Comparison of ENCODE assay signal across 2 cellular contexts in the genomic region with DNA sequence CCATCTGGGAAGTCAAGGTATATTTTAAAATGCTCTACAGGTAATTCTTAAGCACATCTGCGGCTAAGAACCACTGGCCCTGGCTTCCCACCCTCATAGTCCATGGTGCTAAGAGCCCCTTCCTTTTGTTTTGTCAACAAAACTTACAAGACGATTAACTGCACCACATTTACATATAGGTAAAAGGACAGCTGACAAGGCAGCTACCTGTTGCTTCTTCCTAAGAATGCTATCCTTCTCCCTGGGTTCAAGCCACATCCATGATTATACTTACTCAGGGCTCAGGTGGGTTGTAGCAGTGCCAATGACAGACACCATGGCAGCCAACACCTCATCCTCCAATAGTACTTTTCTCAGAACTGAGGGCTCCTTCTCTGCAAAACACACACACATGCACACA.
TF ChIP-seq lines count a peak whose summit lies in the region.

No MANE protein-coding gene starts in this region.

TF ChIP-seq in HepG2, 621 proteins besides CTCF, POLR2A, EP300 and RAD21:
- TF ChIP-seq POLR2G (IDR thresholded peaks at IDR 0.05; ENCODE audit: low read depth, low read length) = 0 out of 2 replicates have a peak, but pooled peaks have one; percentile 26
- TF ChIP-seq MTF2 (CRISPR knock-in tag; IDR thresholded peaks at IDR 0.05; ENCODE audit: borderline replicate concordance) = no peak
- no peak for TF ChIP-seq ZNF143 (CRISPR knock-in tag; IDR thresholded peaks at IDR 0.05)
- no peak for TF ChIP-seq ADNP (CRISPR knock-in tag; IDR thresholded peaks at IDR 0.05)
- no peak for TF ChIP-seq CBX2 (IDR thresholded peaks at IDR 0.05; ENCODE audit: low read depth, low read length)
- no peak for TF ChIP-seq CBX2 (CRISPR knock-in tag; IDR thresholded peaks at IDR 0.05; ENCODE audit: low read depth)
- no peak for TF ChIP-seq CBFB (CRISPR knock-in tag; IDR thresholded peaks at IDR 0.05)
- TF ChIP-seq, protein P1, sequence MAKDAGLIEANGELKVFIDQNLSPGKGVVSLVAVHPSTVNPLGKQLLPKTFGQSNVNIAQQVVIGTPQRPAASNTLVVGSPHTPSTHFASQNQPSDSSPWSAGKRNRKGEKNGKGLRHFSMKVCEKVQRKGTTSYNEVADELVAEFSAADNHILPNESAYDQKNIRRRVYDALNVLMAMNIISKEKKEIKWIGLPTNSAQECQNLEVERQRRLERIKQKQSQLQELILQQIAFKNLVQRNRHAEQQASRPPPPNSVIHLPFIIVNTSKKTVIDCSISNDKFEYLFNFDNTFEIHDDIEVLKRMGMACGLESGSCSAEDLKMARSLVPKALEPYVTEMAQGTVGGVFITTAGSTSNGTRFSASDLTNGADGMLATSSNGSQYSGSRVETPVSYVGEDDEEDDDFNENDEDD (CRISPR knock-in tag; IDR thresholded peaks at IDR 0.05; ENCODE audit: borderline replicate concordance) = no peak
- TF ChIP-seq, protein P2, sequence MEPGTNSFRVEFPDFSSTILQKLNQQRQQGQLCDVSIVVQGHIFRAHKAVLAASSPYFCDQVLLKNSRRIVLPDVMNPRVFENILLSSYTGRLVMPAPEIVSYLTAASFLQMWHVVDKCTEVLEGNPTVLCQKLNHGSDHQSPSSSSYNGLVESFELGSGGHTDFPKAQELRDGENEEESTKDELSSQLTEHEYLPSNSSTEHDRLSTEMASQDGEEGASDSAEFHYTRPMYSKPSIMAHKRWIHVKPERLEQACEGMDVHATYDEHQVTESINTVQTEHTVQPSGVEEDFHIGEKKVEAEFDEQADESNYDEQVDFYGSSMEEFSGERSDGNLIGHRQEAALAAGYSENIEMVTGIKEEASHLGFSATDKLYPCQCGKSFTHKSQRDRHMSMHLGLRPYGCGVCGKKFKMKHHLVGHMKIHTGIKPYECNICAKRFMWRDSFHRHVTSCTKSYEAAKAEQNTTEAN (CRISPR knock-in tag; conservative IDR thresholded peaks at IDR 0.05) = no peak

TF ChIP-seq in HEK293, 187 proteins besides CTCF, POLR2A, EP300 and RAD21:
- TF ChIP-seq SCRT2 (tag by site-specific recombination; IDR thresholded peaks at IDR 0.05) (peak; percentile 94), ZNF292 (tag by site-specific recombination; IDR thresholded peaks at IDR 0.05; ENCODE audit: borderline replicate concordance, low read depth) (no peak), ZNF155 (tag by site-specific recombination; IDR thresholded peaks at IDR 0.05) (no peak), SCRT1 (tag by site-specific recombination; IDR thresholded peaks at IDR 0.05; ENCODE audit: borderline replicate concordance) (peak; percentile 86)
- TF ChIP-seq, protein P3, sequence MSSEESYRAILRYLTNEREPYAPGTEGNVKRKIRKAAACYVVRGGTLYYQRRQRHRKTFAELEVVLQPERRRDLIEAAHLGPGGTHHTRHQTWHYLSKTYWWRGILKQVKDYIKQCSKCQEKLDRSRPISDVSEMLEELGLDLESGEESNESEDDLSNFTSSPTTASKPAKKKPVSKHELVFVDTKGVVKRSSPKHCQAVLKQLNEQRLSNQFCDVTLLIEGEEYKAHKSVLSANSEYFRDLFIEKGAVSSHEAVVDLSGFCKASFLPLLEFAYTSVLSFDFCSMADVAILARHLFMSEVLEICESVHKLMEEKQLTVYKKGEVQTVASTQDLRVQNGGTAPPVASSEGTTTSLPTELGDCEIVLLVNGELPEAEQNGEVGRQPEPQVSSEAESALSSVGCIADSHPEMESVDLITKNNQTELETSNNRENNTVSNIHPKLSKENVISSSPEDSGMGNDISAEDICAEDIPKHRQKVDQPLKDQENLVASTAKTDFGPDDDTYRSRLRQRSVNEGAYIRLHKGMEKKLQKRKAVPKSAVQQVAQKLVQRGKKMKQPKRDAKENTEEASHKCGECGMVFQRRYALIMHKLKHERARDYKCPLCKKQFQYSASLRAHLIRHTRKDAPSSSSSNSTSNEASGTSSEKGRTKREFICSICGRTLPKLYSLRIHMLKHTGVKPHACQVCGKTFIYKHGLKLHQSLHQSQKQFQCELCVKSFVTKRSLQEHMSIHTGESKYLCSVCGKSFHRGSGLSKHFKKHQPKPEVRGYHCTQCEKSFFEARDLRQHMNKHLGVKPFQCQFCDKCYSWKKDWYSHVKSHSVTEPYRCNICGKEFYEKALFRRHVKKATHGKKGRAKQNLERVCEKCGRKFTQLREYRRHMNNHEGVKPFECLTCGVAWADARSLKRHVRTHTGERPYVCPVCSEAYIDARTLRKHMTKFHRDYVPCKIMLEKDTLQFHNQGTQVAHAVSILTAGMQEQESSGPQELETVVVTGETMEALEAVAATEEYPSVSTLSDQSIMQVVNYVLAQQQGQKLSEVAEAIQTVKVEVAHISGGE (tag by site-specific recombination; conservative IDR thresholded peaks at IDR 0.05; ENCODE audit: low read depth) = no peak
TF ChIP-seq in HEK293: peak in this region for 2.
